ENCODE assay signal across 23 cellular contexts in the genomic region with DNA sequence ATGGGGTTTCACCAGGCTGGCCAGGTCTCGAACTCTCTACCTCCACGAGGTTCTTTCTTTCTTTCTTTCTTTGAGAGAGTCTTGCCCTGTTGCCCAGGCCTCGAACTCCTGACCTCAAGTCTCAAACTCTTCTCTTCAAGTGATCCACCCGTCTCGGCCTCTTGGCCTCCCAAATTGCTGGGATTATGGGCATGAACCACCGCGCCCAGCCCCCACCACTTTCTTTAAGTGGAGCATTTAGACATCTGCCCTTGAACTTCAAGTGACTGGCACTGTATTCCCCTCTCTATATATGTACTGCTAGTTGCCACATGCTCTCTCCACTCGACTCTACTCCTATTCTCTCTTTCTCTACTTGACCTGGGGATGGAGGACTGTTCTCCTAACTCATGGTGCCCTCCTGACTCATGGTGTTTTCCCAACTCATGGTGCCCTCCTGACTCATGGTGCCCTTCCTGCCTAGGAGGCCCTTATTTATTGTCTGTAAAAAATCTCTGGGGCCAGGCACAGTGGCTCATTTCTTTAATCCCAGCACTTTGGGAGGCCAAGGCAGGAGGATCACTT. TPM values are rescaled to one million over a fixed set of nuclear protein-coding genes. Genes with fewer than 3 reads are reported as not detected.
DNase-seq lines count a peak whose midpoint lies in the region; ATAC-seq and TF ChIP-seq lines count a peak whose summit lies in the region.
"Had no signal": no experiment of that assay in that cellular context is flagged by ENCODE, and none has a peak within 500 bp of the region (broad histone marks: within the 10 kb centered on the region; RNA-seq: fewer than 3 reads in every experiment).

No MANE protein-coding gene starts in this region.

- H3K9me3 ChIP-seq in CD4-positive, alpha-beta T cell (ENCODE audit: control insufficient read depth, low read length), result no peaks in the 10 kb centered on the region
- H3K9me3 ChIP-seq: SJSA1 had no signal

- no peak overlapping the region for H3K4me3 ChIP-seq in epithelial cell of esophagus (ENCODE audit: low read length)
- H3K4me3 ChIP-seq: GM12878, SJSA1 had no signal

- H3K27me3 Mint-ChIP-seq in activated T-cell treated with anti-CD3 and anti-CD28 coated beads, Interleukin-2, amount 50 U/mL, for 72 hours (ENCODE audit: low read depth), result peaks cover 3% of the 10 kb centered on the region
- H3K27me3 Mint-ChIP-seq in CD4-positive, alpha-beta T cell, result peaks cover 27% of the 10 kb centered on the region

- intact Hi-C loops in CD4-positive, alpha-beta T cell (cut with DNase I, micrococcal nuclease), result no loop called here
- intact Hi-C loops in sciatic nerve (cut with DNase I), result no loop called here

- H3K27ac ChIP-seq in CD4-positive, alpha-beta T cell (ENCODE audit: low read depth, low read length), result no peak overlapping the region
- H3K27ac ChIP-seq: parathyroid adenoma, SJSA1 had no signal

- no peak overlapping the region for H3K27ac Mint-ChIP-seq in activated T-cell treated with anti-CD3 and anti-CD28 coated beads, Interleukin-2, amount 50 U/mL, for 72 hours
- H3K27ac Mint-ChIP-seq in CD4-positive, alpha-beta T cell, result no peak overlapping the region
- H3K27ac Mint-ChIP-seq: stimulated activated memory B cell treated with anti-CD40 and anti-IgM and Interleukin-4, amounts not matched to agents 10 μg/mL and 1 μg/mL and 100 μg/mL, for 72 hours had no signal

- CTCF ChIA-PET in CD4-positive, alpha-beta T cell (lab: Charles Lee), result no interaction called here

- peaks cover 7% of the 10 kb centered on the region for H3K27me3 ChIP-seq in CD4-positive, alpha-beta T cell (ENCODE audit: control insufficient read depth, insufficient read depth, low read length)

- H3K9me3 Mint-ChIP-seq in activated T-cell treated with anti-CD3 and anti-CD28 coated beads, Interleukin-2, amount 50 U/mL, for 72 hours, result no peaks in the 10 kb centered on the region
- H3K9me3 Mint-ChIP-seq in CD4-positive, alpha-beta T cell, result no peaks in the 10 kb centered on the region
- H3K9me3 Mint-ChIP-seq: naive B cell; stimulated activated memory B cell treated with anti-CD40 and anti-IgM and Interleukin-4, amounts not matched to agents 10 μg/mL and 1 μg/mL and 100 μg/mL, for 72 hours had no signal

- POLR2A ChIA-PET in CD4-positive, alpha-beta T cell (lab: Charles Lee), result no interaction called here

- H3K4me3 Mint-ChIP-seq in activated T-cell treated with anti-CD3 and anti-CD28 coated beads, Interleukin-2, amount 50 U/mL, for 72 hours, result no peak overlapping the region
- H3K4me3 Mint-ChIP-seq in CD4-positive, alpha-beta T cell, result no peak overlapping the region
- H3K4me3 Mint-ChIP-seq: naive B cell; stimulated activated memory B cell treated with anti-CD40 and anti-IgM and Interleukin-4, amounts not matched to agents 10 μg/mL and 1 μg/mL and 100 μg/mL, for 72 hours had no signal

- TF ChIP-seq CTCF in epithelial cell of esophagus (IDR thresholded peaks at IDR 0.05; ENCODE audit: insufficient read depth, low read depth, low read length, missing control alignments), result no peak
- TF ChIP-seq CTCF in CD4-positive, alpha-beta T cell (IDR thresholded peaks at IDR 0.05), result no peak

- peaks cover 7% of the 10 kb centered on the region for H3K4me1 Mint-ChIP-seq in activated T-cell treated with anti-CD3 and anti-CD28 coated beads, Interleukin-2, amount 50 U/mL, for 72 hours (ENCODE audit: low read depth)
- no peaks in the 10 kb centered on the region for H3K4me1 Mint-ChIP-seq in CD4-positive, alpha-beta T cell (ENCODE audit: low read depth)

- H3K36me3 Mint-ChIP-seq in activated T-cell treated with anti-CD3 and anti-CD28 coated beads, Interleukin-2, amount 50 U/mL, for 72 hours (ENCODE audit: insufficient read depth in 2 of 2), result no peaks in the 10 kb centered on the region
- no peaks in the 10 kb centered on the region for H3K36me3 Mint-ChIP-seq in CD4-positive, alpha-beta T cell (ENCODE audit: low read depth)
- H3K36me3 Mint-ChIP-seq: naive B cell; stimulated activated memory B cell treated with anti-CD40 and anti-IgM and Interleukin-4, amounts not matched to agents 10 μg/mL and 1 μg/mL and 100 μg/mL, for 72 hours had no signal

- peak; percentile 89 to 90 for ATAC-seq in activated T-cell treated with anti-CD3 and anti-CD28 coated beads, Interleukin-2, amount 50 U/mL, for 72 hours (replicated peaks in 1 of 2)
- peak; percentile 72 for ATAC-seq in stimulated activated naive CD8-positive, alpha-beta T cell treated with anti-CD3 and anti-CD28 coated beads, Interleukin-15, Interleukin-2, amounts not matched to agents 100 U/mL and 50 U/mL, for 24 hours
- ATAC-seq in CD4-positive, alpha-beta T cell (ENCODE audit: poor library complexity), result no peak
- no peak for ATAC-seq in sciatic nerve
- ATAC-seq: GM12878; stimulated activated memory B cell treated with anti-CD40 and anti-IgM and Interleukin-4, amounts not matched to agents 10 μg/mL and 1 μg/mL and 100 μg/mL, for 72 hours had no signal

- DNase-seq in activated T-cell treated with anti-CD3 and anti-CD28 coated beads, Interleukin-2, amount 50 U/mL, for 72 hours, result peak; percentile 8
- DNase-seq in activated T-cell treated with anti-CD3 and anti-CD28 coated beads for 4 hours, result no peak
- peak; percentile 28 for DNase-seq in LHCN-M2 (ENCODE audit: low read depth)
- peak; percentile 70 for DNase-seq in epithelial cell of esophagus (ENCODE audit: low read depth)
- DNase-seq in stimulated activated naive CD8-positive, alpha-beta T cell treated with anti-CD3 and anti-CD28 coated beads, Interleukin-15, Interleukin-2, amounts not matched to agents 100 U/mL and 50 U/mL, for 24 hours, result no peak
- DNase-seq in CD4-positive, alpha-beta T cell, result no peak
- DNase-seq in sciatic nerve (ENCODE audit: low spot score), result no peak
- no peak for DNase-seq in inferior parietal cortex (ENCODE audit: extremely low spot score)
- DNase-seq: COR-L47, erythroblast, GDM1, naive B cell, NCI-H187, NCI-H345, trophoblast cell had no signal

RNA-seq across cellular contexts. Expression of a gene that starts 19.3 kb away (rescaled TPM):
- total RNA-seq in activated T-cell treated with anti-CD3 and anti-CD28 coated beads, Interleukin-2, amount 50 U/mL, for 72 hours, result under 1 TPM; 0.16 to 0.41 TPM
- total RNA-seq in LHCN-M2 (2014; rRNA removed), result 0.46 TPM in 1 of 2 replicates, not detected in the other
- polyA plus RNA-seq in LHCN-M2 (2012), result 0.68 TPM
- under 1 TPM; 0.14 to 0.22 TPM for total RNA-seq in CD4-positive, alpha-beta T cell
- 0.94 TPM for total RNA-seq in sciatic nerve

RNA-seq across cellular contexts. Expression of a gene that starts 25.4 kb away (rescaled TPM):
- under 1 TPM; 0.34 to 0.83 TPM for total RNA-seq in activated T-cell treated with anti-CD3 and anti-CD28 coated beads, Interleukin-2, amount 50 U/mL, for 72 hours
- total RNA-seq in LHCN-M2 (2014; rRNA removed), result 6.7 and 7.6 TPM in 2 replicates
- 4.9 TPM for polyA plus RNA-seq in LHCN-M2 (2012)
- total RNA-seq in CD4-positive, alpha-beta T cell, result 1 to 10 TPM; 1.1 to 1.5 TPM
- 2.9 TPM for total RNA-seq in sciatic nerve

RNA-seq across cellular contexts. Expression of a gene that starts 34.4 kb away (rescaled TPM):
- total RNA-seq in activated T-cell treated with anti-CD3 and anti-CD28 coated beads, Interleukin-2, amount 50 U/mL, for 72 hours, result not detected
- total RNA-seq in LHCN-M2 (2014; rRNA removed) (not detected in 2 replicates), sciatic nerve (0.36 TPM)
- polyA plus RNA-seq in LHCN-M2 (2012), result 0.01 TPM
- not detected for total RNA-seq in CD4-positive, alpha-beta T cell
- total RNA-seq: dermis microvascular lymphatic vessel endothelial cell; glomerular endothelial cell; lung microvascular endothelial cell; SJSA1; T-helper 2 cell treated with Interferon-gamma antibody and Interleukin-4, amounts not matched to agents 100 ng/mL and 5 ng/mL, for 36 hours had no signal

RNA-seq across cellular contexts. Expression of a gene that starts 40.1 kb away (rescaled TPM):
- 100 to 1,000 TPM; 140 to 145 TPM for total RNA-seq in activated T-cell treated with anti-CD3 and anti-CD28 coated beads, Interleukin-2, amount 50 U/mL, for 72 hours
- 105 and 121 TPM in 2 replicates for total RNA-seq in LHCN-M2 (2014; rRNA removed)
- 101 TPM for polyA plus RNA-seq in LHCN-M2 (2012)
- total RNA-seq in CD4-positive, alpha-beta T cell, result 100 to 1,000 TPM; 355 to 382 TPM
- total RNA-seq in sciatic nerve, result 114 TPM

RNA-seq across cellular contexts. Expression of a gene that starts 47.8 kb away (rescaled TPM):
- total RNA-seq in activated T-cell treated with anti-CD3 and anti-CD28 coated beads, Interleukin-2, amount 50 U/mL, for 72 hours, result 10 to 100 TPM; 28.3 to 31.5 TPM
- total RNA-seq in LHCN-M2 (2014; rRNA removed) (224 and 232 TPM in 2 replicates), sciatic nerve (62.6 TPM)
- 200 TPM for polyA plus RNA-seq in LHCN-M2 (2012)
- total RNA-seq in CD4-positive, alpha-beta T cell, result 1 to 10 TPM; 4.3 to 6.1 TPM

Comparison
In these comparisons a context has a peak if more than half of its experiments do, and no peak if none do; other contexts are left out.
1. DNase-seq: peak in activated T-cell treated with anti-CD3 and anti-CD28 coated beads, Interleukin-2, amount 50 U/mL, for 72 hours (2 of 2), LHCN-M2 (single experiment) and epithelial cell of esophagus (single experiment); none in activated T-cell treated with anti-CD3 and anti-CD28 coated beads for 4 hours (single experiment), stimulated activated naive CD8-positive, alpha-beta T cell treated with anti-CD3 and anti-CD28 coated beads, Interleukin-15, Interleukin-2, amounts not matched to agents 100 U/mL and 50 U/mL, for 24 hours (single experiment), CD4-positive, alpha-beta T cell (0 of 10), sciatic nerve (single experiment) and inferior parietal cortex (single experiment).
2. ATAC-seq: peak in activated T-cell treated with anti-CD3 and anti-CD28 coated beads, Interleukin-2, amount 50 U/mL, for 72 hours (2 of 2) and stimulated activated naive CD8-positive, alpha-beta T cell treated with anti-CD3 and anti-CD28 coated beads, Interleukin-15, Interleukin-2, amounts not matched to agents 100 U/mL and 50 U/mL, for 24 hours (single experiment); none in CD4-positive, alpha-beta T cell (single experiment) and sciatic nerve (single experiment).